ENCODE assay signal across 9 cellular contexts in genomic region chr9:128792134-128792533, GRCh38.
"Had no signal": no experiment of that assay in that cellular context is flagged by ENCODE, and none has a peak within 500 bp of the region (broad histone marks: within the 10 kb centered on the region; RNA-seq: fewer than 3 reads in every experiment).

No MANE protein-coding gene starts in this region.

- H3K27ac Mint-ChIP-seq: HFFc6 had no signal

- ATAC-seq: HCT116, HepG2, K562 had no signal

- H3K9me3 Mint-ChIP-seq: HFFc6 had no signal

- H3K4me3 Mint-ChIP-seq: HFFc6 had no signal

- H3K9me3 ChIP-seq: HAP-1 had no signal

- H3K4me1 ChIP-seq: HAP-1 had no signal

- DNase-seq: GM23248, GOT3, H7, HFFc6 had no signal

- H3K4me3 ChIP-seq: GM23248, HAP-1, K562 had no signal

- H3K27ac ChIP-seq: GM23248, HL-60 had no signal
